Comparison of ENCODE assay signal across 15 cellular contexts in the genomic region with DNA sequence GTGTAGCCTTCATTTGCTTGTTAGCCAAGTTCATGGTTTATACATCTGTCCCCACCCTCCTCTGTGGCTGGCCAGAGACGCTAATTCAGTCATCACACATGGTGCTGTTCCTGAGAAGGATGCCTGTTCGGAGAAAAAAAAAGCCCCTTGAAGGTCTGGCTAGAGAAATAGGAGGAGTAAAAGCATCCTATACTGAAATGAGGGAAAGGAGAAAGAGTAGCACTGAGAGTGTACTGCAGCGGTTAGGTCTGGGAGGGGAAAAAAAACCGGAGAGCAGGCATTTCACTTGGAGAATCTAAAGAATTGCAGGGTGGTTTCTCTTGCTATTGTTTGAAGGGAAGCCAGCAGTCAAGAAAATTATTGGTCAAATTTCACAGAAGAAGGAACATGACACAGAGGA.
DNase-seq lines count a peak whose midpoint lies in the region; ATAC-seq and TF ChIP-seq lines count a peak whose summit lies in the region.
"Had no signal": no experiment of that assay in that cellular context is flagged by ENCODE, and none has a peak within 500 bp of the region (broad histone marks: within the 10 kb centered on the region; RNA-seq: fewer than 3 reads in every experiment).

No MANE protein-coding gene starts in this region.

- in situ Hi-C loops in IMR-90 (cut with MboI; ENCODE audit: low sequenced_read_pairs) = no loop called here

- H2BK15ac ChIP-seq in IMR-90 (ENCODE audit: low read depth, low read length) = 0 out of 3 replicates have a peak overlapping the region, but pooled peaks have one; percentile 27

- H4K91ac ChIP-seq in IMR-90 (ENCODE audit: insufficient read depth, low read depth, low read length) = no peak overlapping the region; the same call in 1 of the 2 replicates

- H2BK120ac ChIP-seq in IMR-90 (ENCODE audit: low read depth, low read length) = no peak overlapping the region

- TF ChIP-seq RAD21 in IMR-90 (IDR thresholded peaks at IDR 0.05; ENCODE audit: low read length) = no peak

- no peaks in the 10 kb centered on the region for H3K9me3 ChIP-seq in IMR-90 (ENCODE audit: control insufficient read depth, insufficient read depth, low read length)
- H3K9me3 ChIP-seq in osteoblast (ENCODE audit: low read depth, low read length) = no peaks in the 10 kb centered on the region
- H3K9me3 ChIP-seq in esophagus muscularis mucosa = no peaks in the 10 kb centered on the region

- CTCF ChIA-PET in IMR-90 (lab: Yijun Ruan, JAX) = interaction anchor here (1.1 kb wide), 1 partner anchor 12 kb away, joined by 4 read pairs; no protein-coding TSS in a partner anchor

- 0 out of 2 replicates have a peak, but pooled peaks cover 6% of the 10 kb centered on the region for H3K9me1 ChIP-seq in IMR-90 (ENCODE audit: insufficient read depth, low read length)

- H3K4ac ChIP-seq in IMR-90 (ENCODE audit: low read depth, low read length) = peak overlapping the region; percentile 3; the same call in 1 of the 2 replicates

- H4K8ac ChIP-seq in IMR-90 (ENCODE audit: low read depth in 2 of 2, low read length in 2 of 2) = peak overlapping the region in 1 of 2 experiments; percentile 16; a peak in 2 of 4 replicates

- peak; percentile 77 for DNase-seq in AG10803 (ENCODE audit: low read depth)
- DNase-seq in IMR-90 = peak; percentile 18
- DNase-seq in dedifferentiated amniotic fluid mesenchymal stem cell (ENCODE audit: extremely low spot score) = peak; percentile 47
- DNase-seq in osteoblast (ENCODE audit: insufficient read length, low spot score, missing footprints) = no peak
- no peak for DNase-seq in esophagus muscularis mucosa (ENCODE audit: extremely low spot score)
- no peak for DNase-seq in erythroblast (lab: John Stamatoyannopoulos, UW)
- DNase-seq: activated naive CD8-positive, alpha-beta T cell treated with anti-CD3 and anti-CD28 coated beads, Interleukin-2, amount 10 ng/mL, durations not matched to agents 7 days and 5 days; cerebellar nuclear complex; mesendoderm; NCI-H2029; NCI-H524; stimulated activated naive CD4-positive, alpha-beta T cell treated with Interleukin-2 at 50 U/mL for 16 hours had no signal

- no peak overlapping the region for H3K9ac ChIP-seq in IMR-90 (ENCODE audit: low read depth, low read length)

- H3K79me1 ChIP-seq in IMR-90 (ENCODE audit: low read depth in 1 of 2, low read length in 2 of 2) = peaks cover 19 to 21% of the 10 kb centered on the region in 2 experiments; a peak in 3 of 4 replicates

- dilution Hi-C loops in IMR-90 (cut with HindIII; ENCODE audit: low sequenced_read_pairs, unreplicated experiment) = no loop called here

- POLR2A ChIA-PET in IMR-90 (lab: Charles Lee; ENCODE audit: unreplicated experiment) = no interaction called here

- no peak overlapping the region for H2AFZ ChIP-seq in IMR-90 (replicated peaks; ENCODE audit: low read length, poor library complexity)
- H2AFZ ChIP-seq in osteoblast (ENCODE audit: low read length) = peak overlapping the region; percentile 21

- H3K4me2 ChIP-seq in IMR-90 (ENCODE audit: low read depth, low read length) = no peak overlapping the region
- H3K4me2 ChIP-seq in osteoblast (ENCODE audit: insufficient read depth, low read length) = peak overlapping the region; percentile 30

- 64% methylated on average over 2 of the region's 4 CpGs; no CpG with 5 or more reads in 1 of the 2 experiments for WGBS in IMR-90 (ENCODE audit: extremely low coverage in 2 of 2, insufficient read length in 1 of 2), 2 experiments
- WGBS in esophagus muscularis mucosa = 74% methylated on average over 4 of the region's 4 CpGs

- H3K27me3 ChIP-seq in IMR-90 (ENCODE audit: control insufficient read depth, insufficient read depth, low read length) = no peaks in the 10 kb centered on the region
- H3K27me3 ChIP-seq in osteoblast (ENCODE audit: insufficient read depth, low read length) = no peaks in the 10 kb centered on the region
- no peaks in the 10 kb centered on the region for H3K27me3 ChIP-seq in esophagus muscularis mucosa
- H3K27me3 ChIP-seq: MG63 had no signal

- peak overlapping the region; percentile 43; the same call in 1 of the 2 replicates for H3K23ac ChIP-seq in IMR-90 (ENCODE audit: low read depth, low read length)

- TF ChIP-seq CTCF in AG10803 (conservative IDR thresholded peaks at IDR 0.05; ENCODE audit: low read length) (no peak), IMR-90 (conservative IDR thresholded peaks at IDR 0.05; ENCODE audit: low read depth, low read length) (no peak), osteoblast (IDR thresholded peaks at IDR 0.05; ENCODE audit: extremely low read depth, low read depth, low read length) (no peak), esophagus muscularis mucosa (IDR thresholded peaks at IDR 0.05) (no peak)

- 0 out of 2 replicates have a peak overlapping the region, but pooled peaks have one; percentile 0 for H3K14ac ChIP-seq in IMR-90 (replicated peaks; ENCODE audit: low read depth, low read length)

- H3K4me3 ChIP-seq in AG10803 (ENCODE audit: low read length) = no peak overlapping the region
- no peak overlapping the region for H3K4me3 ChIP-seq in IMR-90 (ENCODE audit: insufficient read depth, low read depth, low read length)
- H3K4me3 ChIP-seq in osteoblast (ENCODE audit: insufficient read depth, low read length) = no peak overlapping the region
- no peak overlapping the region for H3K4me3 ChIP-seq in esophagus muscularis mucosa
- H3K4me3 ChIP-seq: MG63 had no signal

- H3K4me1 ChIP-seq in IMR-90 (ENCODE audit: control insufficient read depth, insufficient read depth, low read length) = peaks cover 16% of the 10 kb centered on the region
- peaks cover 28% of the 10 kb centered on the region for H3K4me1 ChIP-seq in osteoblast (ENCODE audit: insufficient read depth, low read length)
- peaks cover 18 to 39% (median 32%) of the 10 kb centered on the region in 4 donors for H3K4me1 ChIP-seq in esophagus muscularis mucosa

- H3K27ac ChIP-seq in IMR-90 (ENCODE audit: insufficient read depth, low read length) (no peak overlapping the region), osteoblast (ENCODE audit: low read depth, low read length) (peak overlapping the region; percentile 30), esophagus muscularis mucosa (replicated peaks in 1 of 4) (no peak overlapping the region)

- H2BK5ac ChIP-seq in IMR-90 (ENCODE audit: low read depth, low read length, poor library complexity, severe bottlenecking) = no peak overlapping the region

- no peak overlapping the region for H2AK9ac ChIP-seq in IMR-90 (replicated peaks; ENCODE audit: low read depth, low read length, poor library complexity)

- no peak for TF ChIP-seq POLR2A in IMR-90 (IDR thresholded peaks at IDR 0.05; ENCODE audit: low read depth, low read length)
- no peak for TF ChIP-seq POLR2A in esophagus muscularis mucosa (IDR thresholded peaks at IDR 0.05; ENCODE audit: low read depth)
- TF ChIP-seq POLR2A in erythroblast (IDR thresholded peaks at IDR 0.05; ENCODE audit: low read length) = no peak

- ATAC-seq in IMR-90 (ENCODE audit: low read depth) = peak; percentile 40
- no peak for ATAC-seq in GM21786 (IDR thresholded peaks at IDR 0.05; ENCODE audit: unreplicated experiment)
- ATAC-seq in HG03432 (IDR thresholded peaks at IDR 0.05; ENCODE audit: unreplicated experiment) = no peak

- peak overlapping the region; percentile 65 for H2AK5ac ChIP-seq in IMR-90 (ENCODE audit: low read depth, low read length)

- TF ChIP-seq EP300 in esophagus muscularis mucosa (IDR thresholded peaks at IDR 0.05) = no peak

- H3K56ac ChIP-seq in IMR-90 (ENCODE audit: extremely low read depth, insufficient read depth, low read length) = no peak overlapping the region

- H3K18ac ChIP-seq in IMR-90 (ENCODE audit: low read depth, low read length) = no peak overlapping the region

- H2BK20ac ChIP-seq in IMR-90 (ENCODE audit: low read depth, low read length) = peak overlapping the region; percentile 71; the same call in 1 of the 2 replicates

- intact Hi-C loops in IMR-90 (cut with micrococcal nuclease) (no loop called here), esophagus muscularis mucosa (cut with DNase I) (no loop called here)

- H3K36me3 ChIP-seq in IMR-90 (ENCODE audit: control insufficient read depth, insufficient read depth, low read length) (no peaks in the 10 kb centered on the region), osteoblast (ENCODE audit: insufficient read depth, low read length) (no peaks in the 10 kb centered on the region), esophagus muscularis mucosa (no peaks in the 10 kb centered on the region)
- H3K36me3 ChIP-seq: MG63 had no signal

- no peak overlapping the region for H4K5ac ChIP-seq in IMR-90 (ENCODE audit: low read depth, low read length)

- no peaks in the 10 kb centered on the region for H3K79me2 ChIP-seq in osteoblast (ENCODE audit: insufficient read depth, low read length)

- H4K20me1 ChIP-seq in IMR-90 (ENCODE audit: insufficient read depth, low read length) = no peaks in the 10 kb centered on the region
- H4K20me1 ChIP-seq in osteoblast (ENCODE audit: insufficient read depth, low read length) = no peaks in the 10 kb centered on the region

- BruUV-seq in IMR-90 (replicated peaks; lab: Mats Ljungman, UMichigan) = no TSS peak

TF ChIP-seq in IMR-90, 13 proteins besides CTCF, POLR2A, EP300 and RAD21 (continues in another document):
- TF ChIP-seq CHD1 (IDR thresholded peaks at IDR 0.05; ENCODE audit: low read depth, low read length) = no peak
- no peak for TF ChIP-seq BHLHE40 (IDR thresholded peaks at IDR 0.05; ENCODE audit: low read depth, low read length)
- TF ChIP-seq MAZ (IDR thresholded peaks at IDR 0.05; ENCODE audit: borderline replicate concordance, low read depth, low read length) = no peak
- TF ChIP-seq, protein P1, sequence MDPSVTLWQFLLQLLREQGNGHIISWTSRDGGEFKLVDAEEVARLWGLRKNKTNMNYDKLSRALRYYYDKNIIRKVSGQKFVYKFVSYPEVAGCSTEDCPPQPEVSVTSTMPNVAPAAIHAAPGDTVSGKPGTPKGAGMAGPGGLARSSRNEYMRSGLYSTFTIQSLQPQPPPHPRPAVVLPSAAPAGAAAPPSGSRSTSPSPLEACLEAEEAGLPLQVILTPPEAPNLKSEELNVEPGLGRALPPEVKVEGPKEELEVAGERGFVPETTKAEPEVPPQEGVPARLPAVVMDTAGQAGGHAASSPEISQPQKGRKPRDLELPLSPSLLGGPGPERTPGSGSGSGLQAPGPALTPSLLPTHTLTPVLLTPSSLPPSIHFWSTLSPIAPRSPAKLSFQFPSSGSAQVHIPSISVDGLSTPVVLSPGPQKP (IDR thresholded peaks at IDR 0.05; ENCODE audit: borderline replicate concordance, low read depth, low read length) = no peak
- TF ChIP-seq, protein P2, sequence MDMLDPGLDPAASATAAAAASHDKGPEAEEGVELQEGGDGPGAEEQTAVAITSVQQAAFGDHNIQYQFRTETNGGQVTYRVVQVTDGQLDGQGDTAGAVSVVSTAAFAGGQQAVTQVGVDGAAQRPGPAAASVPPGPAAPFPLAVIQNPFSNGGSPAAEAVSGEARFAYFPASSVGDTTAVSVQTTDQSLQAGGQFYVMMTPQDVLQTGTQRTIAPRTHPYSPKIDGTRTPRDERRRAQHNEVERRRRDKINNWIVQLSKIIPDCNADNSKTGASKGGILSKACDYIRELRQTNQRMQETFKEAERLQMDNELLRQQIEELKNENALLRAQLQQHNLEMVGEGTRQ (IDR thresholded peaks at IDR 0.05; ENCODE audit: low read depth, low read length) = no peak
- no peak for TF ChIP-seq FOS (IDR thresholded peaks at IDR 0.05; ENCODE audit: low read depth, low read length)
- TF ChIP-seq MAFK (IDR thresholded peaks at IDR 0.05; ENCODE audit: low read depth, low read length) = no peak
- TF ChIP-seq NFE2L2 (IDR thresholded peaks at IDR 0.05; ENCODE audit: low read depth, low read length) = no peak

Comparison
In these comparisons a context has a peak if more than half of its experiments do, and no peak if none do; other contexts are left out.
1. DNase-seq: peak in AG10803 (single experiment), IMR-90 (single experiment) and dedifferentiated amniotic fluid mesenchymal stem cell (single experiment); none in osteoblast (single experiment), esophagus muscularis mucosa (single experiment) and erythroblast (0 of 2).